In the genomic region with DNA sequence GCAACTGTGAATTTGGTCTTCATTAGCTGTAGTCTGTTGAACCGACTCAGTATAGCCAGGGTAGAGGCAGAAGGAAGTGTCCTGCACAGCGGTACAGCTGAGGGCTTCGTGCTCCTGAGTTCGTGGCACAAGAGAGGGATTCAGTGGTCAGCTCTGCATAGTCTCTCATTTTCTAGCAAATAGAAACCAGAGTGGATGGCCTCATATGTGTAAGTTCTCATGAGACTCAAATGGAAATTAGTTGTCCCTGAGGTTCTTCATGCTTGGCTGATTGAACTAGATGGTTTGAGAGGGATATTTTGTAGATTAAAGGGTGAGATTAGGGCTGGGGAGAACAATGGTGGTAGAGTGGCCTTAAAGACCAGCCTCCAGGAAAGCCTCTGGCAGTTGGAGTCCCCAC, we compare ENCODE assay signal across 1 cellular context.
TF ChIP-seq lines count a peak whose summit lies in the region.

No MANE protein-coding gene starts in this region.

TF ChIP-seq in HepG2, 621 proteins besides CTCF, POLR2A, EP300 and RAD21 (continued from another document):
- TF ChIP-seq, protein P1, sequence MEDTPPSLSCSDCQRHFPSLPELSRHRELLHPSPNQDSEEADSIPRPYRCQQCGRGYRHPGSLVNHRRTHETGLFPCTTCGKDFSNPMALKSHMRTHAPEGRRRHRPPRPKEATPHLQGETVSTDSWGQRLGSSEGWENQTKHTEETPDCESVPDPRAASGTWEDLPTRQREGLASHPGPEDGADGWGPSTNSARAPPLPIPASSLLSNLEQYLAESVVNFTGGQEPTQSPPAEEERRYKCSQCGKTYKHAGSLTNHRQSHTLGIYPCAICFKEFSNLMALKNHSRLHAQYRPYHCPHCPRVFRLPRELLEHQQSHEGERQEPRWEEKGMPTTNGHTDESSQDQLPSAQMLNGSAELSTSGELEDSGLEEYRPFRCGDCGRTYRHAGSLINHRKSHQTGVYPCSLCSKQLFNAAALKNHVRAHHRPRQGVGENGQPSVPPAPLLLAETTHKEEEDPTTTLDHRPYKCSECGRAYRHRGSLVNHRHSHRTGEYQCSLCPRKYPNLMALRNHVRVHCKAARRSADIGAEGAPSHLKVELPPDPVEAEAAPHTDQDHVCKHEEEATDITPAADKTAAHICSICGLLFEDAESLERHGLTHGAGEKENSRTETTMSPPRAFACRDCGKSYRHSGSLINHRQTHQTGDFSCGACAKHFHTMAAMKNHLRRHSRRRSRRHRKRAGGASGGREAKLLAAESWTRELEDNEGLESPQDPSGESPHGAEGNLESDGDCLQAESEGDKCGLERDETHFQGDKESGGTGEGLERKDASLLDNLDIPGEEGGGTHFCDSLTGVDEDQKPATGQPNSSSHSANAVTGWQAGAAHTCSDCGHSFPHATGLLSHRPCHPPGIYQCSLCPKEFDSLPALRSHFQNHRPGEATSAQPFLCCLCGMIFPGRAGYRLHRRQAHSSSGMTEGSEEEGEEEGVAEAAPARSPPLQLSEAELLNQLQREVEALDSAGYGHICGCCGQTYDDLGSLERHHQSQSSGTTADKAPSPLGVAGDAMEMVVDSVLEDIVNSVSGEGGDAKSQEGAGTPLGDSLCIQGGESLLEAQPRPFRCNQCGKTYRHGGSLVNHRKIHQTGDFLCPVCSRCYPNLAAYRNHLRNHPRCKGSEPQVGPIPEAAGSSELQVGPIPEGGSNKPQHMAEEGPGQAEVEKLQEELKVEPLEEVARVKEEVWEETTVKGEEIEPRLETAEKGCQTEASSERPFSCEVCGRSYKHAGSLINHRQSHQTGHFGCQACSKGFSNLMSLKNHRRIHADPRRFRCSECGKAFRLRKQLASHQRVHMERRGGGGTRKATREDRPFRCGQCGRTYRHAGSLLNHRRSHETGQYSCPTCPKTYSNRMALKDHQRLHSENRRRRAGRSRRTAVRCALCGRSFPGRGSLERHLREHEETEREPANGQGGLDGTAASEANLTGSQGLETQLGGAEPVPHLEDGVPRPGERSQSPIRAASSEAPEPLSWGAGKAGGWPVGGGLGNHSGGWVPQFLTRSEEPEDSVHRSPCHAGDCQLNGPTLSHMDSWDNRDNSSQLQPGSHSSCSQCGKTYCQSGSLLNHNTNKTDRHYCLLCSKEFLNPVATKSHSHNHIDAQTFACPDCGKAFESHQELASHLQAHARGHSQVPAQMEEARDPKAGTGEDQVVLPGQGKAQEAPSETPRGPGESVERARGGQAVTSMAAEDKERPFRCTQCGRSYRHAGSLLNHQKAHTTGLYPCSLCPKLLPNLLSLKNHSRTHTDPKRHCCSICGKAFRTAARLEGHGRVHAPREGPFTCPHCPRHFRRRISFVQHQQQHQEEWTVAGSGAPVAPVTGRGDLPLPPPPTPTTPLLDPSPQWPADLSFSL (CRISPR knock-in tag; IDR thresholded peaks at IDR 0.05) = no peak
- TF ChIP-seq RARA (CRISPR knock-in tag; IDR thresholded peaks at IDR 0.05) = no peak
- TF ChIP-seq, protein P2, sequence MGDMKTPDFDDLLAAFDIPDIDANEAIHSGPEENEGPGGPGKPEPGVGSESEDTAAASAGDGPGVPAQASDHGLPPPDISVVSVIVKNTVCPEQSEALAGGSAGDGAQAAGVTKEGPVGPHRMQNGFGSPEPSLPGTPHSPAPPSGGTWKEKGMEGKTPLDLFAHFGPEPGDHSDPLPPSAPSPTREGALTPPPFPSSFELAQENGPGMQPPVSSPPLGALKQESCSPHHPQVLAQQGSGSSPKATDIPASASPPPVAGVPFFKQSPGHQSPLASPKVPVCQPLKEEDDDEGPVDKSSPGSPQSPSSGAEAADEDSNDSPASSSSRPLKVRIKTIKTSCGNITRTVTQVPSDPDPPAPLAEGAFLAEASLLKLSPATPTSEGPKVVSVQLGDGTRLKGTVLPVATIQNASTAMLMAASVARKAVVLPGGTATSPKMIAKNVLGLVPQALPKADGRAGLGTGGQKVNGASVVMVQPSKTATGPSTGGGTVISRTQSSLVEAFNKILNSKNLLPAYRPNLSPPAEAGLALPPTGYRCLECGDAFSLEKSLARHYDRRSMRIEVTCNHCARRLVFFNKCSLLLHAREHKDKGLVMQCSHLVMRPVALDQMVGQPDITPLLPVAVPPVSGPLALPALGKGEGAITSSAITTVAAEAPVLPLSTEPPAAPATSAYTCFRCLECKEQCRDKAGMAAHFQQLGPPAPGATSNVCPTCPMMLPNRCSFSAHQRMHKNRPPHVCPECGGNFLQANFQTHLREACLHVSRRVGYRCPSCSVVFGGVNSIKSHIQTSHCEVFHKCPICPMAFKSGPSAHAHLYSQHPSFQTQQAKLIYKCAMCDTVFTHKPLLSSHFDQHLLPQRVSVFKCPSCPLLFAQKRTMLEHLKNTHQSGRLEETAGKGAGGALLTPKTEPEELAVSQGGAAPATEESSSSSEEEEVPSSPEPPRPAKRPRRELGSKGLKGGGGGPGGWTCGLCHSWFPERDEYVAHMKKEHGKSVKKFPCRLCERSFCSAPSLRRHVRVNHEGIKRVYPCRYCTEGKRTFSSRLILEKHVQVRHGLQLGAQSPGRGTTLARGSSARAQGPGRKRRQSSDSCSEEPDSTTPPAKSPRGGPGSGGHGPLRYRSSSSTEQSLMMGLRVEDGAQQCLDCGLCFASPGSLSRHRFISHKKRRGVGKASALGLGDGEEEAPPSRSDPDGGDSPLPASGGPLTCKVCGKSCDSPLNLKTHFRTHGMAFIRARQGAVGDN (CRISPR knock-in tag; IDR thresholded peaks at IDR 0.05) = no peak
- no peak for TF ChIP-seq ZNF263 (CRISPR knock-in tag; IDR thresholded peaks at IDR 0.05)
- no peak for TF ChIP-seq SIN3A (IDR thresholded peaks at IDR 0.05; ENCODE audit: borderline replicate concordance, low read depth, low read length)
- TF ChIP-seq, protein P3, sequence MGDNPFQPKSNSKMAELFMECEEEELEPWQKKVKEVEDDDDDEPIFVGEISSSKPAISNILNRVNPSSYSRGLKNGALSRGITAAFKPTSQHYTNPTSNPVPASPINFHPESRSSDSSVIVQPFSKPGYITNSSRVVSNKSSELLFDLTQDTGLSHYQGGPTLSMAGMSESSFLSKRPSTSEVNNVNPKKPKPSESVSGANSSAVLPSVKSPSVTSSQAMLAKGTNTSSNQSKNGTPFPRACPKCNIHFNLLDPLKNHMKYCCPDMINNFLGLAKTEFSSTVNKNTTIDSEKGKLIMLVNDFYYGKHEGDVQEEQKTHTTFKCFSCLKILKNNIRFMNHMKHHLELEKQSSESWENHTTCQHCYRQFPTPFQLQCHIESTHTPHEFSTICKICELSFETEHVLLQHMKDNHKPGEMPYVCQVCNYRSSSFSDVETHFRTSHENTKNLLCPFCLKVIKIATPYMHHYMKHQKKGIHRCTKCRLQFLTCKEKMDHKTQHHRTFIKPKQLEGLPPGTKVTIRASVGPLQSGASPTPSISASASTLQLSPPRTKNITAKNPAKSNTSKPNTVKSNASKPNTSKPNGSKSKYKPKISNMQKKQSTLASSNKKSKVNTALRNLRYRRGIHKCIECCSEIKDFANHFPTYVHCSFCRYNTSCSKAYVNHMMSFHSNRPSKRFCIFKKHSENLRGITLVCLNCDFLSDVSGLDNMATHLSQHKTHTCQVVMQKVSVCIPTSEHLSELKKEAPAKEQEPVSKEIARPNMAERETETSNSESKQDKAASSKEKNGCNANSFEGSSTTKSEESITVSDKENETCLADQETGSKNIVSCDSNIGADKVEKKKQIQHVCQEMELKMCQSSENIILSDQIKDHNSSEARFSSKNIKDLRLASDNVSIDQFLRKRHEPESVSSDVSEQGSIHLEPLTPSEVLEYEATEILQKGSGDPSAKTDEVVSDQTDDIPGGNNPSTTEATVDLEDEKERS (CRISPR knock-in tag; IDR thresholded peaks at IDR 0.05) = no peak
- TF ChIP-seq, protein P4, sequence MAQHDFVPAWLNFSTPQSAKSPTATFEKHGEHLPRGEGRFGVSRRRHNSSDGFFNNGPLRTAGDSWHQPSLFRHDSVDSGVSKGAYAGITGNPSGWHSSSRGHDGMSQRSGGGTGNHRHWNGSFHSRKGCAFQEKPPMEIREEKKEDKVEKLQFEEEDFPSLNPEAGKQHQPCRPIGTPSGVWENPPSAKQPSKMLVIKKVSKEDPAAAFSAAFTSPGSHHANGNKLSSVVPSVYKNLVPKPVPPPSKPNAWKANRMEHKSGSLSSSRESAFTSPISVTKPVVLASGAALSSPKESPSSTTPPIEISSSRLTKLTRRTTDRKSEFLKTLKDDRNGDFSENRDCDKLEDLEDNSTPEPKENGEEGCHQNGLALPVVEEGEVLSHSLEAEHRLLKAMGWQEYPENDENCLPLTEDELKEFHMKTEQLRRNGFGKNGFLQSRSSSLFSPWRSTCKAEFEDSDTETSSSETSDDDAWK (CRISPR knock-in tag; IDR thresholded peaks at IDR 0.05) = no peak
- TF ChIP-seq EED (CRISPR knock-in tag; IDR thresholded peaks at IDR 0.05) = no peak
- TF ChIP-seq HNF4A (CRISPR knock-in tag; IDR thresholded peaks at IDR 0.05) = no peak
- TF ChIP-seq, protein P5, sequence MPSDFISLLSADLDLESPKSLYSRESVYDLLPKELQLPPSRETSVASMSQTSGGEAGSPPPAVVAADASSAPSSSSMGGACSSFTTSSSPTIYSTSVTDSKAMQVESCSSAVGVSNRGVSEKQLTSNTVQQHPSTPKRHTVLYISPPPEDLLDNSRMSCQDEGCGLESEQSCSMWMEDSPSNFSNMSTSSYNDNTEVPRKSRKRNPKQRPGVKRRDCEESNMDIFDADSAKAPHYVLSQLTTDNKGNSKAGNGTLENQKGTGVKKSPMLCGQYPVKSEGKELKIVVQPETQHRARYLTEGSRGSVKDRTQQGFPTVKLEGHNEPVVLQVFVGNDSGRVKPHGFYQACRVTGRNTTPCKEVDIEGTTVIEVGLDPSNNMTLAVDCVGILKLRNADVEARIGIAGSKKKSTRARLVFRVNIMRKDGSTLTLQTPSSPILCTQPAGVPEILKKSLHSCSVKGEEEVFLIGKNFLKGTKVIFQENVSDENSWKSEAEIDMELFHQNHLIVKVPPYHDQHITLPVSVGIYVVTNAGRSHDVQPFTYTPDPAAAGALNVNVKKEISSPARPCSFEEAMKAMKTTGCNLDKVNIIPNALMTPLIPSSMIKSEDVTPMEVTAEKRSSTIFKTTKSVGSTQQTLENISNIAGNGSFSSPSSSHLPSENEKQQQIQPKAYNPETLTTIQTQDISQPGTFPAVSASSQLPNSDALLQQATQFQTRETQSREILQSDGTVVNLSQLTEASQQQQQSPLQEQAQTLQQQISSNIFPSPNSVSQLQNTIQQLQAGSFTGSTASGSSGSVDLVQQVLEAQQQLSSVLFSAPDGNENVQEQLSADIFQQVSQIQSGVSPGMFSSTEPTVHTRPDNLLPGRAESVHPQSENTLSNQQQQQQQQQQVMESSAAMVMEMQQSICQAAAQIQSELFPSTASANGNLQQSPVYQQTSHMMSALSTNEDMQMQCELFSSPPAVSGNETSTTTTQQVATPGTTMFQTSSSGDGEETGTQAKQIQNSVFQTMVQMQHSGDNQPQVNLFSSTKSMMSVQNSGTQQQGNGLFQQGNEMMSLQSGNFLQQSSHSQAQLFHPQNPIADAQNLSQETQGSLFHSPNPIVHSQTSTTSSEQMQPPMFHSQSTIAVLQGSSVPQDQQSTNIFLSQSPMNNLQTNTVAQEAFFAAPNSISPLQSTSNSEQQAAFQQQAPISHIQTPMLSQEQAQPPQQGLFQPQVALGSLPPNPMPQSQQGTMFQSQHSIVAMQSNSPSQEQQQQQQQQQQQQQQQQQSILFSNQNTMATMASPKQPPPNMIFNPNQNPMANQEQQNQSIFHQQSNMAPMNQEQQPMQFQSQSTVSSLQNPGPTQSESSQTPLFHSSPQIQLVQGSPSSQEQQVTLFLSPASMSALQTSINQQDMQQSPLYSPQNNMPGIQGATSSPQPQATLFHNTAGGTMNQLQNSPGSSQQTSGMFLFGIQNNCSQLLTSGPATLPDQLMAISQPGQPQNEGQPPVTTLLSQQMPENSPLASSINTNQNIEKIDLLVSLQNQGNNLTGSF (CRISPR knock-in tag; IDR thresholded peaks at IDR 0.05) = no peak
- TF ChIP-seq, protein P6, sequence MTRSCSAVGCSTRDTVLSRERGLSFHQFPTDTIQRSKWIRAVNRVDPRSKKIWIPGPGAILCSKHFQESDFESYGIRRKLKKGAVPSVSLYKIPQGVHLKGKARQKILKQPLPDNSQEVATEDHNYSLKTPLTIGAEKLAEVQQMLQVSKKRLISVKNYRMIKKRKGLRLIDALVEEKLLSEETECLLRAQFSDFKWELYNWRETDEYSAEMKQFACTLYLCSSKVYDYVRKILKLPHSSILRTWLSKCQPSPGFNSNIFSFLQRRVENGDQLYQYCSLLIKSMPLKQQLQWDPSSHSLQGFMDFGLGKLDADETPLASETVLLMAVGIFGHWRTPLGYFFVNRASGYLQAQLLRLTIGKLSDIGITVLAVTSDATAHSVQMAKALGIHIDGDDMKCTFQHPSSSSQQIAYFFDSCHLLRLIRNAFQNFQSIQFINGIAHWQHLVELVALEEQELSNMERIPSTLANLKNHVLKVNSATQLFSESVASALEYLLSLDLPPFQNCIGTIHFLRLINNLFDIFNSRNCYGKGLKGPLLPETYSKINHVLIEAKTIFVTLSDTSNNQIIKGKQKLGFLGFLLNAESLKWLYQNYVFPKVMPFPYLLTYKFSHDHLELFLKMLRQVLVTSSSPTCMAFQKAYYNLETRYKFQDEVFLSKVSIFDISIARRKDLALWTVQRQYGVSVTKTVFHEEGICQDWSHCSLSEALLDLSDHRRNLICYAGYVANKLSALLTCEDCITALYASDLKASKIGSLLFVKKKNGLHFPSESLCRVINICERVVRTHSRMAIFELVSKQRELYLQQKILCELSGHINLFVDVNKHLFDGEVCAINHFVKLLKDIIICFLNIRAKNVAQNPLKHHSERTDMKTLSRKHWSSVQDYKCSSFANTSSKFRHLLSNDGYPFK (CRISPR knock-in tag; IDR thresholded peaks at IDR 0.05; ENCODE audit: borderline replicate concordance) = no peak
- no peak for TF ChIP-seq KLF13 (CRISPR knock-in tag; IDR thresholded peaks at IDR 0.05)
- no peak for TF ChIP-seq ZNF782 (CRISPR knock-in tag; IDR thresholded peaks at IDR 0.05; ENCODE audit: borderline replicate concordance)
- TF ChIP-seq ZNF333 (CRISPR knock-in tag; IDR thresholded peaks at IDR 0.05; ENCODE audit: borderline replicate concordance) = no peak
